Comparison of ENCODE assay signal across 8 cellular contexts in genomic region chr12:120903818-120904773, GRCh38. TPM values are rescaled to one million over a fixed set of nuclear protein-coding genes. Genes with fewer than 3 reads are reported as not detected.
DNase-seq lines count a peak whose midpoint lies in the region; ATAC-seq and TF ChIP-seq lines count a peak whose summit lies in the region.

TSS of gene SPPL3 (minus strand) at chr12:120904358. CDS start at chr12:120903867, 491 bp downstream.

- H3K27ac ChIP-seq in cardiac muscle cell (peak within 1 kb of the TSS; percentile 88), trophoblast cell (ENCODE audit: low read depth, low read length) (peak within 1 kb of the TSS; percentile 75), tibial artery (peak within 1 kb of the TSS; percentile 86 to 90)

- intact Hi-C loops in tibial artery (cut with DNase I; ENCODE audit: low total_unique reads), result loop anchor here (10.0 kb wide), 1 partner anchor 179 kb away; the partner anchor contains the start of gene ACADS

- peaks cover 12% of the 10 kb centered on the region for H3K36me3 Mint-ChIP-seq in T-cell

- H3K36me3 ChIP-seq in adipocyte (ENCODE audit: control insufficient read depth, insufficient read depth, low read length, severe bottlenecking), result no peaks in the 10 kb centered on the region
- no peaks in the 10 kb centered on the region for H3K36me3 ChIP-seq in cardiac muscle cell
- H3K36me3 ChIP-seq in trophoblast cell (ENCODE audit: control insufficient read depth in 1 of 2, insufficient read depth in 2 of 2, low read length in 2 of 2), result peaks cover 2 to 3% of the 10 kb centered on the region in 2 experiments
- H3K36me3 ChIP-seq in tibial artery, result no peaks in the 10 kb centered on the region

- DNase-seq in NCI-H1417 treated with DMSO at 0.1 percent for 48 hours (lab: John Stamatoyannopoulos, UW) (peak; percentile 6), T-cell (peak; percentile 75 to 95 (median 88)), adipocyte (ENCODE audit: low read depth) (peak; percentile 96), cardiac muscle cell (ENCODE audit: low read depth in 1 of 2, low spot score in 1 of 2) (peak; percentile 93 to 96), trophoblast cell (peak; percentile 71 to 90), tibial artery (peak; percentile 87 to 94)

- H3K18ac ChIP-seq in trophoblast cell (ENCODE audit: low read length), result peak within 1 kb of the TSS; percentile 99

- H2BK12ac ChIP-seq in trophoblast cell (ENCODE audit: low read length), result no peak within 1 kb of the TSS

- no peaks in the 10 kb centered on the region for H3K9me3 Mint-ChIP-seq in T-cell

- no peak within 1 kb of the TSS for H3K23ac ChIP-seq in trophoblast cell (ENCODE audit: low read length)

- POLR2A ChIA-PET in T-cell (lab: Charles Lee), result interaction anchor here in 1 of 2 donors (1.0 kb wide), 1 partner anchor 13 kb away, joined by 3 read pairs; no protein-coding TSS in a partner anchor

- H2AK5ac ChIP-seq in trophoblast cell (ENCODE audit: low read length), result peak within 1 kb of the TSS; percentile 87

- peak within 1 kb of the TSS; percentile 91 for H2BK120ac ChIP-seq in trophoblast cell (ENCODE audit: insufficient read depth, low read length, poor library complexity)

- peak within 1 kb of the TSS; percentile 66 for H3K4me2 ChIP-seq in trophoblast cell (ENCODE audit: low read length)

- H3K79me1 ChIP-seq in trophoblast cell (ENCODE audit: low read length), result peaks cover 7% of the 10 kb centered on the region

- peak within 1 kb of the TSS; percentile 82 for H3K4me3 ChIP-seq in GM12875 (ENCODE audit: low read depth, low read length)
- peak within 1 kb of the TSS; percentile 87 for H3K4me3 ChIP-seq in adipocyte (ENCODE audit: low read length)
- peak within 1 kb of the TSS; percentile 93 for H3K4me3 ChIP-seq in cardiac muscle cell
- H3K4me3 ChIP-seq in trophoblast cell (ENCODE audit: low read depth, low read length), result peak within 1 kb of the TSS; percentile 99
- peak within 1 kb of the TSS; percentile 96 to 100 for H3K4me3 ChIP-seq in tibial artery

- peak within 1 kb of the TSS; percentile 96 for H4K8ac ChIP-seq in trophoblast cell (ENCODE audit: low read depth, low read length)

- H2AFZ ChIP-seq in trophoblast cell (ENCODE audit: insufficient read depth, low read length, poor library complexity), result peak within 1 kb of the TSS; percentile 90

- ATAC-seq in HG02798 (IDR thresholded peaks at IDR 0.05; ENCODE audit: poor library complexity, unreplicated experiment) (peak; percentile 83), T-cell (replicated peaks in 1 of 4) (peak; percentile 80 to 83 (median 82))

- H3K4me1 ChIP-seq in adipocyte (ENCODE audit: control insufficient read depth, insufficient read depth, low read length), result peaks cover 25% of the 10 kb centered on the region
- H3K4me1 ChIP-seq in cardiac muscle cell (ENCODE audit: low read depth), result peaks cover 12% of the 10 kb centered on the region
- H3K4me1 ChIP-seq in trophoblast cell (ENCODE audit: control insufficient read depth in 1 of 2, insufficient read depth in 2 of 2, low read length in 2 of 2), result peaks cover 10 to 15% of the 10 kb centered on the region in 2 experiments
- peaks cover 0 to 53% (median 31%) of the 10 kb centered on the region in 4 donors for H3K4me1 ChIP-seq in tibial artery

- peaks cover 35 to 37% (median 36%) of the 10 kb centered on the region in 3 donors for H3K4me1 Mint-ChIP-seq in T-cell

- H3K79me2 ChIP-seq in trophoblast cell (ENCODE audit: control insufficient read depth, insufficient read depth, low read length, poor library complexity), result peaks cover 16% of the 10 kb centered on the region

- no peak for TF ChIP-seq CTCF in GM12875 (IDR thresholded peaks at IDR 0.05; ENCODE audit: borderline replicate concordance, insufficient read depth, low read depth, low read length)
- TF ChIP-seq CTCF in cardiac muscle cell (IDR thresholded peaks at IDR 0.05; ENCODE audit: low read depth, low read length), result no peak
- no peak for TF ChIP-seq CTCF in tibial artery (IDR thresholded peaks at IDR 0.05)

- peak within 1 kb of the TSS; percentile 94 for H4K91ac ChIP-seq in trophoblast cell (ENCODE audit: low read depth, low read length)

- no peaks in the 10 kb centered on the region for H3K27me3 ChIP-seq in adipocyte (replicated peaks; ENCODE audit: control insufficient read depth, insufficient read depth, low read length)
- H3K27me3 ChIP-seq in cardiac muscle cell, result no peaks in the 10 kb centered on the region
- no peaks in the 10 kb centered on the region for H3K27me3 ChIP-seq in trophoblast cell (ENCODE audit: insufficient read depth, low read length)
- no peaks in the 10 kb centered on the region for H3K27me3 ChIP-seq in tibial artery

- H3K14ac ChIP-seq in trophoblast cell (ENCODE audit: low read length), result peak within 1 kb of the TSS; percentile 97

- peak within 1 kb of the TSS; percentile 90 for H4K12ac ChIP-seq in trophoblast cell (ENCODE audit: low read depth, low read length)

- H3K27me3 Mint-ChIP-seq in T-cell, result no peaks in the 10 kb centered on the region

- H3K9me3 ChIP-seq in adipocyte (ENCODE audit: control insufficient read depth, low read length) (no peaks in the 10 kb centered on the region), cardiac muscle cell (ENCODE audit: low read depth) (no peaks in the 10 kb centered on the region), trophoblast cell (ENCODE audit: insufficient read depth, low read depth, low read length) (no peaks in the 10 kb centered on the region), tibial artery (no peaks in the 10 kb centered on the region)

- H3K27ac Mint-ChIP-seq in T-cell, result peak within 1 kb of the TSS; percentile 92 to 97

- H2BK5ac ChIP-seq in trophoblast cell (ENCODE audit: low read depth, low read length, poor library complexity), result peak within 1 kb of the TSS; percentile 91

- CTCF ChIA-PET in T-cell (lab: Charles Lee), result interaction anchor here (0.5 to 1.0 kb wide), 2 partner anchors 12 to 151 kb away, joined by 3 to 4 read pairs; no protein-coding TSS in a partner anchor

- H3K4me3 Mint-ChIP-seq in T-cell, result peak within 1 kb of the TSS; percentile 97 to 100 (median 98)

- WGBS in trophoblast cell (ENCODE audit: extremely low coverage, insufficient coverage, insufficient read length), result no CpG with 5 or more reads among the region's 119 CpGs

- peak within 1 kb of the TSS; percentile 21 for H3K4ac ChIP-seq in trophoblast cell (ENCODE audit: low read depth, low read length)

- peak within 1 kb of the TSS; percentile 81 for H3K9ac ChIP-seq in adipocyte (ENCODE audit: low read length)
- peak within 1 kb of the TSS; percentile 84 for H3K9ac ChIP-seq in trophoblast cell (ENCODE audit: low read length)

RNA-seq across cellular contexts. Expression of gene SPPL3, which starts in this region (rescaled TPM):
- 10 to 100 TPM; 36.5 to 46.6 (median 41.8) TPM for total RNA-seq in T-cell
- total RNA-seq in cardiac muscle cell, result 23.2 and 26.9 TPM in 2 replicates
- 111 and 121 TPM in 2 replicates for polyA plus RNA-seq in cardiac muscle cell
- 56.6 and 57.3 TPM in 2 replicates for polyA plus RNA-seq in trophoblast cell (2013)

Comparison
In these comparisons a context has a peak if more than half of its experiments do, and no peak if none do; other contexts are left out.
1. Peak in every context shown above with its lines: DNase-seq, ATAC-seq, H3K4me3 ChIP-seq and H3K27ac ChIP-seq.
2. DNase-seq: peak in every context shown above with its lines; median percentile 96 in adipocyte; 94 in cardiac muscle cell; 90 in tibial artery; 88 in T-cell; 80 in trophoblast cell; 6 in NCI-H1417 treated with DMSO at 0.1 percent for 48 hours.